Comparison of ENCODE assay signal across 9 cellular contexts in genomic region chr1:9294440-9294773, GRCh38. TPM values are rescaled to one million over a fixed set of nuclear protein-coding genes. Genes with fewer than 3 reads are reported as not detected.
A peak's percentile ranks its signal among the peaks of the same experiment; 100 is the strongest.
DNase-seq lines count a peak whose midpoint lies in the region; ATAC-seq and TF ChIP-seq lines count a peak whose summit lies in the region.
"Had no signal": no experiment of that assay in that cellular context is flagged by ENCODE, and none has a peak within 500 bp of the region (broad histone marks: within the 10 kb centered on the region; RNA-seq: fewer than 3 reads in every experiment).

No MANE protein-coding gene starts in this region.

- POLR2A ChIA-PET in SK-N-SH (lab: Yijun Ruan, JAX) = no interaction called here
- POLR2A ChIA-PET in CD4-positive, alpha-beta T cell (lab: Charles Lee) = no interaction called here

- intact Hi-C loops in CD4-positive, alpha-beta T cell (cut with DNase I, micrococcal nuclease) = loop anchor here in 1 of 2 experiments (5.0 kb wide), 3 partner anchors 57 to 293 kb away; partner anchors contain the start of genes GPR157 and TMEM201

- ATAC-seq in GM23338 (no peak; the same call in 2 of the 3 replicates), foreskin keratinocyte (peak; percentile 64), HG03469 (IDR thresholded peaks at IDR 0.05; ENCODE audit: unreplicated experiment) (no peak)
- no peak for ATAC-seq in CD4-positive, alpha-beta T cell (ENCODE audit: poor library complexity)

- H3K9me3 ChIP-seq in SK-N-SH = no peaks in the 10 kb centered on the region
- no peaks in the 10 kb centered on the region for H3K9me3 ChIP-seq in CD4-positive, alpha-beta T cell (ENCODE audit: control insufficient read depth, low read length)

- H3K9ac ChIP-seq in SK-N-SH = peak overlapping the region; percentile 76; the same call in 1 of the 2 replicates

- DNase-seq in GM23338 (ENCODE audit: low spot score) (no peak), SK-N-SH (no peak), foreskin keratinocyte (peak; percentile 86 to 92), NCI-H2227 (lab: John Stamatoyannopoulos, UW; ENCODE audit: unreplicated experiment) (no peak), NCI-H2107 treated with DMSO at 0.1 percent for 48 hours (lab: John Stamatoyannopoulos, UW; ENCODE audit: unreplicated experiment) (no peak)
- DNase-seq in stimulated activated CD8-positive, alpha-beta memory T cell treated with anti-CD3 and anti-CD28 coated beads, Interleukin-4, amount 100 ng/mL, for 48 hours = peak; percentile 51
- no peak for DNase-seq in CD4-positive, alpha-beta T cell
- DNase-seq: naive B cell had no signal

- H3K4me2 ChIP-seq in GM23338 (no peak overlapping the region; the same call in 1 of the 2 replicates), SK-N-SH (peak overlapping the region; percentile 84)

- H3K4me1 ChIP-seq in GM23338 (ENCODE audit: insufficient read depth) (no peaks in the 10 kb centered on the region; the same call in 1 of the 2 replicates), SK-N-SH (ENCODE audit: control insufficient read depth in 1 of 2, insufficient read depth in 2 of 2, low read depth in 1 of 2, low read length in 1 of 2) (peaks cover 7 to 15% of the 10 kb centered on the region in 2 experiments; a peak in 1 of 4 replicates), foreskin keratinocyte (peaks cover 18% of the 10 kb centered on the region)

- H3K9me2 ChIP-seq in GM23338 (ENCODE audit: insufficient read depth) (no peaks in the 10 kb centered on the region), SK-N-SH (no peaks in the 10 kb centered on the region)

- H4K20me1 ChIP-seq in GM23338 (replicated peaks; ENCODE audit: insufficient read depth) = no peaks in the 10 kb centered on the region; the same call in 1 of the 2 replicates
- H4K20me1 ChIP-seq in SK-N-SH (ENCODE audit: insufficient read depth) = peaks cover 16% of the 10 kb centered on the region

- no peaks in the 10 kb centered on the region for H3K79me2 ChIP-seq in GM23338 (replicated peaks; ENCODE audit: insufficient read depth)
- H3K79me2 ChIP-seq in SK-N-SH (ENCODE audit: insufficient read depth) = peaks cover 51% of the 10 kb centered on the region

- TF ChIP-seq RAD21 in SK-N-SH (IDR thresholded peaks at IDR 0.05; ENCODE audit: low read length) = no peak

- peak in 1 of 2 experiments; percentile 55; a peak in 1 of 4 replicates for TF ChIP-seq EP300 in SK-N-SH (IDR thresholded peaks at IDR 0.05; ENCODE audit: borderline replicate concordance in 1 of 2, low read depth in 1 of 2, low read length in 1 of 2)

- H3K36me3 ChIP-seq in GM23338 (ENCODE audit: insufficient read depth) = no peaks in the 10 kb centered on the region
- no peaks in the 10 kb centered on the region for H3K36me3 ChIP-seq in SK-N-SH (replicated peaks in 1 of 2; ENCODE audit: control insufficient read depth in 1 of 2, insufficient read depth in 2 of 2, low read length in 1 of 2)

- peak overlapping the region; percentile 79; the same call in 1 of the 2 replicates for H3K4me3 ChIP-seq in GM23338
- H3K4me3 ChIP-seq in SK-N-SH (ENCODE audit: low read depth in 2 of 2, low read length in 1 of 2) = peak overlapping the region; percentile 48 to 81; a peak in 3 of 4 replicates

- H3K36me3 Mint-ChIP-seq in GM23338 (ENCODE audit: low read depth) = no peaks in the 10 kb centered on the region; the same call in 2 of the 3 replicates
- no peaks in the 10 kb centered on the region for H3K36me3 Mint-ChIP-seq in CD4-positive, alpha-beta T cell (ENCODE audit: low read depth)
- H3K36me3 Mint-ChIP-seq: naive B cell had no signal

- H3K27me3 Mint-ChIP-seq in GM23338 (ENCODE audit: insufficient read depth, low read depth, poor library complexity) = peaks cover 10% of the 10 kb centered on the region
- H3K27me3 Mint-ChIP-seq in CD4-positive, alpha-beta T cell = no peaks in the 10 kb centered on the region
- H3K27me3 Mint-ChIP-seq: naive B cell had no signal

- CTCF ChIA-PET in SK-N-SH (lab: Yijun Ruan, JAX) = interaction anchor here (0.9 to 1.0 kb wide), 2 partner anchors 10 to 11 kb away, joined by 3 to 4 read pairs; no protein-coding TSS in a partner anchor
- CTCF ChIA-PET in CD4-positive, alpha-beta T cell (lab: Charles Lee) = no interaction called here

- no peak overlapping the region for H2AFZ ChIP-seq in GM23338
- H2AFZ ChIP-seq in SK-N-SH (ENCODE audit: low read depth) = no peak overlapping the region

- 3% methylated on average over 6 of the region's 6 CpGs for WGBS in SK-N-SH (ENCODE audit: low lambda C conversion rate)

- 0 out of 2 replicates have a peak, but pooled peaks cover 7% of the 10 kb centered on the region for H3F3A ChIP-seq in GM23338 (replicated peaks; ENCODE audit: low read depth)
- peaks cover 27% of the 10 kb centered on the region for H3F3A ChIP-seq in SK-N-SH (replicated peaks; ENCODE audit: insufficient read depth)

- H3K27me3 ChIP-seq in GM23338 (ENCODE audit: insufficient read depth) (peaks cover 28% of the 10 kb centered on the region), SK-N-SH (ENCODE audit: insufficient read depth) (no peaks in the 10 kb centered on the region), foreskin keratinocyte (no peaks in the 10 kb centered on the region)
- no peaks in the 10 kb centered on the region for H3K27me3 ChIP-seq in CD4-positive, alpha-beta T cell (ENCODE audit: control insufficient read depth, insufficient read depth, low read length)

- H3K4me1 Mint-ChIP-seq in GM23338 = peaks cover 11% of the 10 kb centered on the region; the same call in 2 of the 3 replicates
- peaks cover 25% of the 10 kb centered on the region for H3K4me1 Mint-ChIP-seq in CD4-positive, alpha-beta T cell (ENCODE audit: low read depth)

- no peak overlapping the region for H3K27ac Mint-ChIP-seq in GM23338
- H3K27ac Mint-ChIP-seq in CD4-positive, alpha-beta T cell = no peak overlapping the region
- H3K27ac Mint-ChIP-seq: naive B cell had no signal

- no peak overlapping the region for H3K27ac ChIP-seq in GM23338 (ENCODE audit: low read depth)
- H3K27ac ChIP-seq in SK-N-SH (ENCODE audit: low read depth in 2 of 2, low read length in 1 of 2) = peak overlapping the region in 1 of 2 experiments; percentile 52; a peak in 1 of 4 replicates
- H3K27ac ChIP-seq in foreskin keratinocyte = peak overlapping the region; percentile 82
- H3K27ac ChIP-seq in CD4-positive, alpha-beta T cell (ENCODE audit: low read depth, low read length) = no peak overlapping the region

- TF ChIP-seq CTCF in GM23338 (conservative IDR thresholded peaks at IDR 0.05; ENCODE audit: low read depth in 2 of 2) (no peak), SK-N-SH (IDR thresholded peaks at IDR 0.05) (no peak), foreskin keratinocyte (conservative IDR thresholded peaks at IDR 0.05) (no peak)
- no peak for TF ChIP-seq CTCF in CD4-positive, alpha-beta T cell (IDR thresholded peaks at IDR 0.05)

- H3K4me3 Mint-ChIP-seq in GM23338 = no peak overlapping the region
- H3K4me3 Mint-ChIP-seq in CD4-positive, alpha-beta T cell = no peak overlapping the region

- H3K9me3 Mint-ChIP-seq in GM23338 = no peaks in the 10 kb centered on the region
- no peaks in the 10 kb centered on the region for H3K9me3 Mint-ChIP-seq in CD4-positive, alpha-beta T cell
- H3K9me3 Mint-ChIP-seq: naive B cell had no signal

TF ChIP-seq in GM23338, 12 proteins besides CTCF, POLR2A, EP300 and RAD21 (continues in another document):
- TF ChIP-seq ZNF331 (CRISPR knock-in tag; IDR thresholded peaks at IDR 0.05; ENCODE audit: low read depth) (no peak), POLR2AphosphoS5 (IDR thresholded peaks at IDR 0.05; ENCODE audit: low read depth) (no peak), JUNB (IDR thresholded peaks at IDR 0.05; ENCODE audit: unreplicated experiment) (no peak), STAT1 (IDR thresholded peaks at IDR 0.05; ENCODE audit: unreplicated experiment) (no peak)
- TF ChIP-seq, protein P1, sequence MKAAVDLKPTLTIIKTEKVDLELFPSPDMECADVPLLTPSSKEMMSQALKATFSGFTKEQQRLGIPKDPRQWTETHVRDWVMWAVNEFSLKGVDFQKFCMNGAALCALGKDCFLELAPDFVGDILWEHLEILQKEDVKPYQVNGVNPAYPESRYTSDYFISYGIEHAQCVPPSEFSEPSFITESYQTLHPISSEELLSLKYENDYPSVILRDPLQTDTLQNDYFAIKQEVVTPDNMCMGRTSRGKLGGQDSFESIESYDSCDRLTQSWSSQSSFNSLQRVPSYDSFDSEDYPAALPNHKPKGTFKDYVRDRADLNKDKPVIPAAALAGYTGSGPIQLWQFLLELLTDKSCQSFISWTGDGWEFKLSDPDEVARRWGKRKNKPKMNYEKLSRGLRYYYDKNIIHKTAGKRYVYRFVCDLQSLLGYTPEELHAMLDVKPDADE (IDR thresholded peaks at IDR 0.05) = no peak

TF ChIP-seq in SK-N-SH, 30 proteins besides CTCF, POLR2A, EP300 and RAD21 (continues in another document):
- TF ChIP-seq, protein P2, sequence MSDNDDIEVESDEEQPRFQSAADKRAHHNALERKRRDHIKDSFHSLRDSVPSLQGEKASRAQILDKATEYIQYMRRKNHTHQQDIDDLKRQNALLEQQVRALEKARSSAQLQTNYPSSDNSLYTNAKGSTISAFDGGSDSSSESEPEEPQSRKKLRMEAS (IDR thresholded peaks at IDR 0.05; ENCODE audit: low read depth) = no peak
- TF ChIP-seq RFX5 (IDR thresholded peaks at IDR 0.05; ENCODE audit: low read length) (no peak), RCOR1 (IDR thresholded peaks at IDR 0.05; ENCODE audit: low read length) (0 out of 2 replicates have a peak, but pooled peaks have one; percentile 20), NFIC (IDR thresholded peaks at IDR 0.05; ENCODE audit: borderline replicate concordance) (peak; percentile 70; the same call in 1 of the 2 replicates), FOXM1 (IDR thresholded peaks at IDR 0.05; ENCODE audit: low read depth) (no peak), ELF1 (IDR thresholded peaks at IDR 0.05) (0 out of 2 replicates have a peak, but pooled peaks have one; percentile 5)

RNA-seq across cellular contexts. Expression of gene SPSB1, which starts 1.7 kb away (rescaled TPM):
- 6.8 and 7.6 TPM in 2 replicates for total RNA-seq in GM23338 (2014; rRNA removed; shearing (Covaris generic))
- polyA plus RNA-seq in GM23338 (2016; fragmentation: Nextera tagmentation; extraction: Ambion mirVana) (2.1 and 2.4 TPM in 2 replicates), SK-N-SH (2012; rRNA removed) (8.4 and 9.2 TPM in 2 replicates), foreskin keratinocyte (11.6 and 12.5 TPM in 2 replicates)
- 4.4 and 5.8 TPM in 2 replicates for polyA plus RNA-seq in SK-N-SH (2012; cell fraction: cytosol; rRNA removed)
- polyA plus RNA-seq in SK-N-SH (2012; cell fraction: nucleus; rRNA removed) = 5.4 and 7.6 TPM in 2 replicates
- total RNA-seq in foreskin keratinocyte = 10.3 and 12.9 TPM in 2 replicates
- 1 to 10 TPM; 1.9 to 2.3 TPM for total RNA-seq in CD4-positive, alpha-beta T cell

RNA-seq across cellular contexts. Expression of gene H6PD, which starts 59.8 kb away (rescaled TPM):
- total RNA-seq in GM23338 (2014; rRNA removed; shearing (Covaris generic)) = 4.2 and 4.7 TPM in 2 replicates
- polyA plus RNA-seq in GM23338 (2016; fragmentation: Nextera tagmentation; extraction: Ambion mirVana) (0.99 and 1.2 TPM in 2 replicates), SK-N-SH (2012; rRNA removed) (16.2 and 19.1 TPM in 2 replicates), foreskin keratinocyte (1.8 and 2.9 TPM in 2 replicates)
- polyA plus RNA-seq in SK-N-SH (2012; cell fraction: cytosol; rRNA removed) = 10.0 and 13.9 TPM in 2 replicates
- 23.2 and 26.0 TPM in 2 replicates for polyA plus RNA-seq in SK-N-SH (2012; cell fraction: nucleus; rRNA removed)
- 5.0 and 8.7 TPM in 2 replicates for total RNA-seq in foreskin keratinocyte
- 10 to 100 TPM; 13.6 to 13.9 TPM for total RNA-seq in CD4-positive, alpha-beta T cell

Comparison
In these comparisons a context has a peak if more than half of its experiments do, and no peak if none do; other contexts are left out.
1. DNase-seq: peak in foreskin keratinocyte (2 of 2) and stimulated activated CD8-positive, alpha-beta memory T cell treated with anti-CD3 and anti-CD28 coated beads, Interleukin-4, amount 100 ng/mL, for 48 hours (single experiment); none in GM23338 (single experiment), SK-N-SH (single experiment), NCI-H2227 (single experiment), CD4-positive, alpha-beta T cell (0 of 10) and NCI-H2107 treated with DMSO at 0.1 percent for 48 hours (single experiment).